2 cellular contexts compared by ENCODE assay signal in the genomic region with DNA sequence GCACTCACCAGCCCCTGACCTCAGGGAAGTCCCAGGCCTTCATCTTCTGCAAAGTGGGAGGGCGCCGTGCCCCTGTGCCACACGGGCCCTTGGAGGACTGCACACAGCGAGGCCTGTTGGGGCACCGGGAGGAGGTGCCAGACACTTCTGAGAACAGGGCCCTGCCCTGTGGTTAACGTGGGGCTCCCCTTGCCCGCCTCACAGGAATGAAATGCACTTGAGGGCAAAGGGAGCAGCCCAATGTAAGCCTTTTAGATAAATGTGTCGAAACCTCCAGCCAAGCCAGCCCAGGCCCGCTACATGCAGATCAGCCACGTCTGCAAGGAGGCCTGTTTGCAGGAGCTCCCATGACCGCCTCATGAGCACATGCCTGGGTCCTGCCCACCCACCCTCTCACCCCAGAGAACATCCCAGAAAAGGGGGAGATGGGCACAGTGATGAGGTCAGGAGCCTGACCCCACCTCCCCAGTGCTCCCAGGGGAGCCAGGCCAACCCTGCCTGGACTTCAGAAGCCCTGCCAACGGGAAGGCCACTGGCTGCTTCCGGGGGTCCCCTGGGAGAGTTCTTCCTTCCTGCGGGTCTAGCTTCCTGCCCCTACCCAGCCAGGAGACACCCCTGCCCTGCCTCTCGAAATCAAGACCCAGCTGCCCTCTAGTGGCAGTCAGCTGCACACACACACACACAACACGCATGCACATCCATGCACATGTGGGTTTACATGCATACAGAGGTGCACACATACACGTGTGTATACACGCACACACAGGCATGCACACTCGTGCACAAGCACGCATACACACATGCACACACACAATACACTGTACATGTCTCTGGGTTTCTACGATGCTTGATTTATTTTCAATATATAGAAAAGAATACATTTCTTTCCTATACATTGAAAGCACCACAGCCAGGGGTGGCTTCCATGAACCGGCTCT.
TF ChIP-seq lines count a peak whose summit lies in the region.

No MANE protein-coding gene starts in this region.

TF ChIP-seq in SK-N-SH, 30 proteins besides CTCF, POLR2A, EP300 and RAD21 (continued from another document):
- TF ChIP-seq, protein P1, sequence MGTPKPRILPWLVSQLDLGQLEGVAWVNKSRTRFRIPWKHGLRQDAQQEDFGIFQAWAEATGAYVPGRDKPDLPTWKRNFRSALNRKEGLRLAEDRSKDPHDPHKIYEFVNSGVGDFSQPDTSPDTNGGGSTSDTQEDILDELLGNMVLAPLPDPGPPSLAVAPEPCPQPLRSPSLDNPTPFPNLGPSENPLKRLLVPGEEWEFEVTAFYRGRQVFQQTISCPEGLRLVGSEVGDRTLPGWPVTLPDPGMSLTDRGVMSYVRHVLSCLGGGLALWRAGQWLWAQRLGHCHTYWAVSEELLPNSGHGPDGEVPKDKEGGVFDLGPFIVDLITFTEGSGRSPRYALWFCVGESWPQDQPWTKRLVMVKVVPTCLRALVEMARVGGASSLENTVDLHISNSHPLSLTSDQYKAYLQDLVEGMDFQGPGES (IDR thresholded peaks at IDR 0.05; ENCODE audit: low read depth, low read length), result no peak

TF ChIP-seq in SK-N-SH treated with all-trans-retinoic acid at 6 μM for 48 hours, 23 proteins besides CTCF, POLR2A, EP300 and RAD21:
- TF ChIP-seq, protein P2, sequence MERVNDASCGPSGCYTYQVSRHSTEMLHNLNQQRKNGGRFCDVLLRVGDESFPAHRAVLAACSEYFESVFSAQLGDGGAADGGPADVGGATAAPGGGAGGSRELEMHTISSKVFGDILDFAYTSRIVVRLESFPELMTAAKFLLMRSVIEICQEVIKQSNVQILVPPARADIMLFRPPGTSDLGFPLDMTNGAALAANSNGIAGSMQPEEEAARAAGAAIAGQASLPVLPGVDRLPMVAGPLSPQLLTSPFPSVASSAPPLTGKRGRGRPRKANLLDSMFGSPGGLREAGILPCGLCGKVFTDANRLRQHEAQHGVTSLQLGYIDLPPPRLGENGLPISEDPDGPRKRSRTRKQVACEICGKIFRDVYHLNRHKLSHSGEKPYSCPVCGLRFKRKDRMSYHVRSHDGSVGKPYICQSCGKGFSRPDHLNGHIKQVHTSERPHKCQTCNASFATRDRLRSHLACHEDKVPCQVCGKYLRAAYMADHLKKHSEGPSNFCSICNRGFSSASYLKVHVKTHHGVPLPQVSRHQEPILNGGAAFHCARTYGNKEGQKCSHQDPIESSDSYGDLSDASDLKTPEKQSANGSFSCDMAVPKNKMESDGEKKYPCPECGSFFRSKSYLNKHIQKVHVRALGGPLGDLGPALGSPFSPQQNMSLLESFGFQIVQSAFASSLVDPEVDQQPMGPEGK (CRISPR knock-in tag; IDR thresholded peaks at IDR 0.05; ENCODE audit: borderline replicate concordance), result no peak
- no peak for TF ChIP-seq ZFP30 (CRISPR knock-in tag; IDR thresholded peaks at IDR 0.05)
- TF ChIP-seq, protein P3, sequence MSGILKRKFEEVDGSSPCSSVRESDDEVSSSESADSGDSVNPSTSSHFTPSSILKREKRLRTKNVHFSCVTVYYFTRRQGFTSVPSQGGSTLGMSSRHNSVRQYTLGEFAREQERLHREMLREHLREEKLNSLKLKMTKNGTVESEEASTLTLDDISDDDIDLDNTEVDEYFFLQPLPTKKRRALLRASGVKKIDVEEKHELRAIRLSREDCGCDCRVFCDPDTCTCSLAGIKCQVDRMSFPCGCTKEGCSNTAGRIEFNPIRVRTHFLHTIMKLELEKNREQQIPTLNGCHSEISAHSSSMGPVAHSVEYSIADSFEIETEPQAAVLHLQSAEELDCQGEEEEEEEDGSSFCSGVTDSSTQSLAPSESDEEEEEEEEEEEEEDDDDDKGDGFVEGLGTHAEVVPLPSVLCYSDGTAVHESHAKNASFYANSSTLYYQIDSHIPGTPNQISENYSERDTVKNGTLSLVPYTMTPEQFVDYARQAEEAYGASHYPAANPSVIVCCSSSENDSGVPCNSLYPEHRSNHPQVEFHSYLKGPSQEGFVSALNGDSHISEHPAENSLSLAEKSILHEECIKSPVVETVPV (CRISPR knock-in tag; IDR thresholded peaks at IDR 0.05), result no peak
- TF ChIP-seq, protein P4, sequence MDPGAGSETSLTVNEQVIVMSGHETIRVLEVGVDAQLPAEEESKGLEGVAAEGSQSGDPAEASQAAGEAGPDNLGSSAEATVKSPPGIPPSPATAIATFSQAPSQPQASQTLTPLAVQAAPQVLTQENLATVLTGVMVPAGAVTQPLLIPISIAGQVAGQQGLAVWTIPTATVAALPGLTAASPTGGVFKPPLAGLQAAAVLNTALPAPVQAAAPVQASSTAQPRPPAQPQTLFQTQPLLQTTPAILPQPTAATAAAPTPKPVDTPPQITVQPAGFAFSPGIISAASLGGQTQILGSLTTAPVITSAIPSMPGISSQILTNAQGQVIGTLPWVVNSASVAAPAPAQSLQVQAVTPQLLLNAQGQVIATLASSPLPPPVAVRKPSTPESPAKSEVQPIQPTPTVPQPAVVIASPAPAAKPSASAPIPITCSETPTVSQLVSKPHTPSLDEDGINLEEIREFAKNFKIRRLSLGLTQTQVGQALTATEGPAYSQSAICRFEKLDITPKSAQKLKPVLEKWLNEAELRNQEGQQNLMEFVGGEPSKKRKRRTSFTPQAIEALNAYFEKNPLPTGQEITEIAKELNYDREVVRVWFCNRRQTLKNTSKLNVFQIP (CRISPR knock-in tag; IDR thresholded peaks at IDR 0.05; ENCODE audit: borderline replicate concordance, low read depth), result no peak
- TF ChIP-seq GLIS3 (CRISPR knock-in tag; IDR thresholded peaks at IDR 0.05), result no peak
- no peak for TF ChIP-seq ZNF565 (CRISPR knock-in tag; conservative IDR thresholded peaks at IDR 0.05; ENCODE audit: low read depth)
- TF ChIP-seq, protein P5, sequence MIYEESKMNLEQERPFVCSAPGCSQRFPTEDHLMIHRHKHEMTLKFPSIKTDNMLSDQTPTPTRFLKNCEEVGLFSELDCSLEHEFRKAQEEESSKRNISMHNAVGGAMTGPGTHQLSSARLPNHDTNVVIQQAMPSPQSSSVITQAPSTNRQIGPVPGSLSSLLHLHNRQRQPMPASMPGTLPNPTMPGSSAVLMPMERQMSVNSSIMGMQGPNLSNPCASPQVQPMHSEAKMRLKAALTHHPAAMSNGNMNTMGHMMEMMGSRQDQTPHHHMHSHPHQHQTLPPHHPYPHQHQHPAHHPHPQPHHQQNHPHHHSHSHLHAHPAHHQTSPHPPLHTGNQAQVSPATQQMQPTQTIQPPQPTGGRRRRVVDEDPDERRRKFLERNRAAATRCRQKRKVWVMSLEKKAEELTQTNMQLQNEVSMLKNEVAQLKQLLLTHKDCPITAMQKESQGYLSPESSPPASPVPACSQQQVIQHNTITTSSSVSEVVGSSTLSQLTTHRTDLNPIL (CRISPR knock-in tag; IDR thresholded peaks at IDR 0.05; ENCODE audit: low read depth), result no peak
- TF ChIP-seq OSR1 (CRISPR knock-in tag; IDR thresholded peaks at IDR 0.05), result no peak
- no peak for TF ChIP-seq RARB (CRISPR knock-in tag; IDR thresholded peaks at IDR 0.05)
- no peak for TF ChIP-seq ZC3H10 (CRISPR knock-in tag; IDR thresholded peaks at IDR 0.05)
- no peak for TF ChIP-seq BACH2 (CRISPR knock-in tag; IDR thresholded peaks at IDR 0.05; ENCODE audit: borderline replicate concordance)
- TF ChIP-seq ESRRG (CRISPR knock-in tag; IDR thresholded peaks at IDR 0.05), result no peak
- no peak for TF ChIP-seq ISL1 (CRISPR knock-in tag; IDR thresholded peaks at IDR 0.05)
- no peak for TF ChIP-seq ARNTL (CRISPR knock-in tag; IDR thresholded peaks at IDR 0.05; ENCODE audit: borderline replicate concordance, low read depth)
- TF ChIP-seq ZFP3 (CRISPR knock-in tag; IDR thresholded peaks at IDR 0.05), result no peak
- TF ChIP-seq ZNF70 (CRISPR knock-in tag; IDR thresholded peaks at IDR 0.05), result no peak
- TF ChIP-seq TCF4 (CRISPR knock-in tag; IDR thresholded peaks at IDR 0.05; ENCODE audit: borderline replicate concordance), result no peak
